1 cellular context compared by ENCODE assay signal in genomic region chr19:52028027-52028779, GRCh38.
A peak's percentile ranks its signal among the peaks of the same experiment; 100 is the strongest.
TF ChIP-seq lines count a peak whose summit lies in the region.

ZNF614 (minus strand) TSS chr19:52028379; CDS start chr19:52025745, 2,634 bp downstream.

TF ChIP-seq in K562, 482 proteins besides CTCF, POLR2A, EP300 and RAD21 (continued from another document and continues in another):
- TF ChIP-seq TFE3 (CRISPR knock-in tag; IDR thresholded peaks at IDR 0.05) (no peak), TBL1XR1 (IDR thresholded peaks at IDR 0.05; ENCODE audit: low read length in 2 of 2) (peak in 1 of 2 experiments; percentile 90; a peak in 2 of 4 replicates), ZBTB26 (CRISPR knock-in tag; IDR thresholded peaks at IDR 0.05) (no peak), ZNF324 (CRISPR knock-in tag; IDR thresholded peaks at IDR 0.05) (no peak), MYBL2 (IDR thresholded peaks at IDR 0.05; ENCODE audit: low read depth) (peak; percentile 76), MYBL2 (CRISPR knock-in tag; IDR thresholded peaks at IDR 0.05; ENCODE audit: borderline replicate concordance) (no peak), GTF2B (IDR thresholded peaks at IDR 0.05; ENCODE audit: extremely low read depth, insufficient read length) (no peak), POLR3G (IDR thresholded peaks at IDR 0.05; ENCODE audit: extremely low read depth, insufficient read length, insufficient replicate concordance) (no peak), TCF3 (CRISPR knock-in tag; IDR thresholded peaks at IDR 0.05) (no peak; the same call in 1 of the 2 replicates), THRB (CRISPR knock-in tag; conservative IDR thresholded peaks at IDR 0.05) (0 out of 2 replicates have a peak, but pooled peaks have one; percentile 18), RNF2 (IDR thresholded peaks at IDR 0.05) (no peak), ETV1 (tag; conservative IDR thresholded peaks at IDR 0.05; ENCODE audit: low read depth) (no peak), HNRNPL (IDR thresholded peaks at IDR 0.05; ENCODE audit: low read depth, low read length) (no peak), ZNF41 (CRISPR knock-in tag; conservative IDR thresholded peaks at IDR 0.05) (no peak), NFIC (IDR thresholded peaks at IDR 0.05) (peak; percentile 27; the same call in 1 of the 2 replicates), CREB3L1 (IDR thresholded peaks at IDR 0.05; ENCODE audit: borderline replicate concordance, low read depth) (peak; percentile 74), PPARD (CRISPR knock-in tag; IDR thresholded peaks at IDR 0.05) (no peak), NCOA6 (IDR thresholded peaks at IDR 0.05) (no peak), ZNF695 (CRISPR knock-in tag; IDR thresholded peaks at IDR 0.05) (no peak), PHF21A (IDR thresholded peaks at IDR 0.05; ENCODE audit: borderline replicate concordance, low read depth) (no peak), ZBED1 (IDR thresholded peaks at IDR 0.05) (no peak), NFE2L1 (tag; IDR thresholded peaks at IDR 0.05; ENCODE audit: borderline replicate concordance, low read depth) (no peak), DMBX1 (CRISPR knock-in tag; IDR thresholded peaks at IDR 0.05; ENCODE audit: borderline replicate concordance) (peak; percentile 88), JUN (IDR thresholded peaks at IDR 0.05; ENCODE audit: borderline replicate concordance, low read depth, low read length) (no peak), JUN (CRISPR knock-in tag; IDR thresholded peaks at IDR 0.05; ENCODE audit: borderline replicate concordance) (no peak), TCF7L2 (IDR thresholded peaks at IDR 0.05; ENCODE audit: low read depth, low read length) (peak; percentile 91), NCOA4 (IDR thresholded peaks at IDR 0.05; ENCODE audit: partially characterized antibody) (no peak), E2F6 (IDR thresholded peaks at IDR 0.05; ENCODE audit: borderline replicate concordance in 1 of 2, extremely low read depth in 1 of 2, insufficient read depth in 1 of 2, insufficient read length in 1 of 2, low read depth in 1 of 2, low read length in 1 of 2, poor library complexity in 1 of 2, severe bottlenecking in 1 of 2) (peak; percentile 87 to 92), ZNF609 (CRISPR knock-in tag; IDR thresholded peaks at IDR 0.05; ENCODE audit: borderline replicate concordance) (no peak; the same call in 1 of the 2 replicates), SRSF9 (IDR thresholded peaks at IDR 0.05; ENCODE audit: borderline replicate concordance, low read depth, low read length) (no peak), RAD51 (IDR thresholded peaks at IDR 0.05; ENCODE audit: borderline replicate concordance, low read depth) (no peak), SREBF2 (CRISPR knock-in tag; IDR thresholded peaks at IDR 0.05) (no peak), ARID3B (CRISPR knock-in tag; IDR thresholded peaks at IDR 0.05; ENCODE audit: borderline replicate concordance) (no peak), SNAPC5 (CRISPR knock-in tag; IDR thresholded peaks at IDR 0.05) (no peak), PRDM10 (IDR thresholded peaks at IDR 0.05; ENCODE audit: partially characterized antibody) (no peak), CAMTA2 (CRISPR knock-in tag; conservative IDR thresholded peaks at IDR 0.05) (no peak), ZBTB7A (IDR thresholded peaks at IDR 0.05; ENCODE audit: borderline replicate concordance, control insufficient read depth, low read depth, low read length) (no peak), NR3C1 (CRISPR knock-in tag; IDR thresholded peaks at IDR 0.05) (no peak), ESRRA (IDR thresholded peaks at IDR 0.05; ENCODE audit: borderline replicate concordance, low read depth) (peak; percentile 42; the same call in 1 of the 2 replicates), ZNF655 (CRISPR knock-in tag; IDR thresholded peaks at IDR 0.05) (no peak)
